27 cellular contexts compared by ENCODE assay signal in genomic region chr6:127282184-127282583, GRCh38.
"Had no signal": no experiment of that assay in that cellular context is flagged by ENCODE, and none has a peak within 500 bp of the region (broad histone marks: within the 10 kb centered on the region; RNA-seq: fewer than 3 reads in every experiment).

No MANE protein-coding gene starts in this region.

- FAIRE-seq: keratinocyte, small intestine, urothelium cell line had no signal

- H3K9me3 ChIP-seq: left lung, ovary, sigmoid colon, spleen, suprapubic skin, thoracic aorta, tibial artery, upper lobe of right lung had no signal

- H3K27me3 Mint-ChIP-seq: naive B cell; progenitor cell of endocrine pancreas; stimulated activated naive CD8-positive, alpha-beta T cell treated with anti-CD3 and anti-CD28 coated beads, Interleukin-15, Interleukin-2, amounts not matched to agents 100 ng/mL and 50 ng/mL, for 24 hours had no signal

- H3K4me3 Mint-ChIP-seq: mesothelial cell of epicardium; naive B cell; natural killer cell; stimulated activated effector memory CD8-positive, alpha-beta T cell treated with anti-CD3 and anti-CD28 coated beads, Interleukin-12 subunit alpha, Interleukin-12 subunit beta, amount 100 ng/mL, for 72 hours; stimulated activated naive CD8-positive, alpha-beta T cell treated with anti-CD3 and anti-CD28 coated beads, Interleukin-15, Interleukin-2, amounts not matched to agents 100 ng/mL and 50 ng/mL, for 24 hours had no signal

- H3K27me3 ChIP-seq: left lung, ovary, sigmoid colon, spleen, suprapubic skin, tibial artery, upper lobe of right lung had no signal

- ATAC-seq: left colon; left lung; natural killer cell; right cardiac atrium; stimulated activated effector memory CD8-positive, alpha-beta T cell treated with anti-CD3 and anti-CD28 coated beads, Interleukin-12 subunit alpha, Interleukin-12 subunit beta, amount 100 ng/mL, for 72 hours; upper lobe of right lung had no signal

- H3K4me1 Mint-ChIP-seq: mesothelial cell of epicardium had no signal

- H3K4me3 ChIP-seq: left lung, lung, ovary, sigmoid colon, spleen, suprapubic skin, thoracic aorta, tibial artery, upper lobe of right lung had no signal

- H3K36me3 ChIP-seq: ovary had no signal

- DNase-seq: hippocampal formation; kidney glomerular epithelial cell; left colon; left lung; mesendoderm; naive B cell; natural killer cell; ovary; retina; right cardiac atrium; sigmoid colon; small intestine; spleen; stimulated activated CD4-positive, alpha-beta T cell treated with anti-CD3 and anti-CD28 coated beads, Interleukin-4, amount 100 ng/mL, for 24 hours; stimulated activated naive CD4-positive, alpha-beta T cell; tibial artery; trophoblast cell; upper lobe of right lung had no signal

- H3K27ac Mint-ChIP-seq: mesothelial cell of epicardium; progenitor cell of endocrine pancreas; stimulated activated effector memory CD8-positive, alpha-beta T cell treated with anti-CD3 and anti-CD28 coated beads, Interleukin-12 subunit alpha, Interleukin-12 subunit beta, amount 100 ng/mL, for 72 hours; stimulated activated naive CD8-positive, alpha-beta T cell treated with anti-CD3 and anti-CD28 coated beads, Interleukin-15, Interleukin-2, amounts not matched to agents 100 ng/mL and 50 ng/mL, for 24 hours had no signal

- H3K9me3 Mint-ChIP-seq: mesothelial cell of epicardium; naive B cell; natural killer cell; stimulated activated effector memory CD8-positive, alpha-beta T cell treated with anti-CD3 and anti-CD28 coated beads, Interleukin-12 subunit alpha, Interleukin-12 subunit beta, amount 100 ng/mL, for 72 hours; stimulated activated naive CD8-positive, alpha-beta T cell treated with anti-CD3 and anti-CD28 coated beads, Interleukin-15, Interleukin-2, amounts not matched to agents 100 ng/mL and 50 ng/mL, for 24 hours had no signal

- H3K36me3 Mint-ChIP-seq: natural killer cell had no signal

- H3K27ac ChIP-seq: left lung, ovary, sigmoid colon, spleen, suprapubic skin, thoracic aorta, tibial artery, upper lobe of right lung had no signal
